In genomic region chr14:94906577-94906976, GRCh38 we compare ENCODE assay signal across 29 cellular contexts.
"Had no signal": no experiment of that assay in that cellular context is flagged by ENCODE, and none has a peak within 500 bp of the region (broad histone marks: within the 10 kb centered on the region; RNA-seq: fewer than 3 reads in every experiment).

No MANE protein-coding gene starts in this region.

- H3K27ac ChIP-seq: brain microvascular endothelial cell, coronary artery, dorsolateral prefrontal cortex, esophagus muscularis mucosa, foreskin keratinocyte, gastrocnemius medialis had no signal

- H3K9me3 Mint-ChIP-seq: activated CD4-positive, alpha-beta memory T cell treated with anti-CD3 and anti-CD28 coated beads for 36 hours; activated CD4-positive, alpha-beta T cell treated with anti-CD3 and anti-CD28 coated beads, Interleukin-2, amount 10 ng/mL, durations not matched to agents 24 days and 14 days; activated T-helper 1 cell treated with anti-CD3 and anti-CD28 coated beads, Interleukin-12 subunit alpha, Interleukin-12 subunit beta, Interleukin-2, Interleukin-4 antibody, amounts not matched to agents 30 ng/mL and 10 ng/mL and 1 ng/mL, durations not matched to agents 14 hours and 24 hours and 36 hours; activated T-helper 2 cell treated with anti-CD3 and anti-CD28 coated beads, Interferon-gamma antibody, Interleukin-2, Interleukin-4, amounts not matched to agents 10 μg/mL and 5 μg/mL and 100 μg/mL, durations not matched to agents 14 hours and 24 hours and 36 hours; central memory CD8-positive, alpha-beta T cell; dendritic cell treated with granulocyte-macrophage colony-stimulating factor and Interleukin-4, amounts not matched to agents 40 ng/mL and 50 ng/mL, for 4 days had no signal

- H3K4me1 Mint-ChIP-seq: activated CD4-positive, alpha-beta T cell treated with anti-CD3 and anti-CD28 coated beads for 36 hours; activated CD4-positive, alpha-beta T cell treated with anti-CD3 and anti-CD28 coated beads, Interleukin-2, amount 10 ng/mL, durations not matched to agents 24 days and 14 days; activated CD8-positive, alpha-beta memory T cell treated with anti-CD3 and anti-CD28 coated beads, Interleukin-2, amount 10 ng/mL, durations not matched to agents 7 days and 5 days; central memory CD8-positive, alpha-beta T cell had no signal

- H3K4me3 ChIP-seq: coronary artery, esophagus muscularis mucosa, gastrocnemius medialis had no signal

- ATAC-seq: activated CD4-positive, alpha-beta T cell treated with anti-CD3 and anti-CD28 coated beads for 36 hours; activated CD8-positive, alpha-beta memory T cell treated with anti-CD3 and anti-CD28 coated beads, Interleukin-2, amount 10 ng/mL, durations not matched to agents 7 days and 5 days; activated CD8-positive, alpha-beta T cell treated with anti-CD3 and anti-CD28 coated beads, Interleukin-2, amount 10 ng/mL, durations not matched to agents 7 days and 5 days; foreskin keratinocyte; gastrocnemius medialis had no signal

- H3K9me3 ChIP-seq: gastrocnemius medialis had no signal

- H3K27me3 Mint-ChIP-seq: activated CD4-positive, alpha-beta T cell treated with anti-CD3 and anti-CD28 coated beads, Interleukin-2, amount 10 ng/mL, durations not matched to agents 24 days and 14 days had no signal

- H3K36me3 ChIP-seq: brain microvascular endothelial cell, esophagus muscularis mucosa, gastrocnemius medialis had no signal

- H3K36me3 Mint-ChIP-seq: activated CD4-positive, alpha-beta memory T cell treated with anti-CD3 and anti-CD28 coated beads for 36 hours; activated CD8-positive, alpha-beta memory T cell treated with anti-CD3 and anti-CD28 coated beads, Interleukin-2, amount 10 ng/mL, durations not matched to agents 7 days and 5 days had no signal

- H3K4me3 Mint-ChIP-seq: activated CD4-positive, alpha-beta memory T cell treated with anti-CD3 and anti-CD28 coated beads for 36 hours; activated CD4-positive, alpha-beta T cell treated with anti-CD3 and anti-CD28 coated beads for 36 hours; activated CD4-positive, alpha-beta T cell treated with anti-CD3 and anti-CD28 coated beads, Interleukin-2, amount 10 ng/mL, durations not matched to agents 24 days and 14 days; activated CD8-positive, alpha-beta memory T cell treated with anti-CD3 and anti-CD28 coated beads, Interleukin-2, amount 10 ng/mL, durations not matched to agents 7 days and 5 days; activated CD8-positive, alpha-beta T cell treated with anti-CD3 and anti-CD28 coated beads, Interleukin-2, amount 10 ng/mL, durations not matched to agents 7 days and 5 days; activated naive CD8-positive, alpha-beta T cell; activated T-helper 1 cell treated with anti-CD3 and anti-CD28 coated beads, Interleukin-12 subunit alpha, Interleukin-12 subunit beta, Interleukin-2, Interleukin-4 antibody, amounts not matched to agents 30 ng/mL and 10 ng/mL and 1 ng/mL, durations not matched to agents 14 hours and 24 hours and 36 hours; central memory CD8-positive, alpha-beta T cell; dendritic cell treated with granulocyte-macrophage colony-stimulating factor and Interleukin-4, amounts not matched to agents 40 ng/mL and 50 ng/mL, for 4 days; endodermal cell had no signal

- H3K27me3 ChIP-seq: brain microvascular endothelial cell, foreskin keratinocyte, gastrocnemius medialis had no signal

- H3K4me1 ChIP-seq: foreskin keratinocyte, gastrocnemius medialis had no signal

- H3K27ac Mint-ChIP-seq: activated CD4-positive, alpha-beta memory T cell treated with anti-CD3 and anti-CD28 coated beads for 36 hours; activated CD4-positive, alpha-beta T cell treated with anti-CD3 and anti-CD28 coated beads for 36 hours; activated CD4-positive, alpha-beta T cell treated with anti-CD3 and anti-CD28 coated beads, Interleukin-2, amount 10 ng/mL, durations not matched to agents 24 days and 14 days; activated CD8-positive, alpha-beta memory T cell treated with anti-CD3 and anti-CD28 coated beads, Interleukin-2, amount 10 ng/mL, durations not matched to agents 7 days and 5 days; activated CD8-positive, alpha-beta T cell treated with anti-CD3 and anti-CD28 coated beads, Interleukin-2, amount 10 ng/mL, durations not matched to agents 7 days and 5 days; activated naive CD8-positive, alpha-beta T cell; activated T-helper 1 cell treated with anti-CD3 and anti-CD28 coated beads, Interleukin-12 subunit alpha, Interleukin-12 subunit beta, Interleukin-2, Interleukin-4 antibody, amounts not matched to agents 30 ng/mL and 10 ng/mL and 1 ng/mL, durations not matched to agents 14 hours and 24 hours and 36 hours; activated T-helper 2 cell treated with anti-CD3 and anti-CD28 coated beads, Interferon-gamma antibody, Interleukin-2, Interleukin-4, amounts not matched to agents 10 μg/mL and 5 μg/mL and 100 μg/mL, durations not matched to agents 14 hours and 24 hours and 36 hours; dendritic cell treated with granulocyte-macrophage colony-stimulating factor and Interleukin-4, amounts not matched to agents 40 ng/mL and 50 ng/mL, for 4 days; endodermal cell had no signal

- DNase-seq: activated CD4-positive, alpha-beta memory T cell treated with anti-CD3 and anti-CD28 coated beads for 36 hours; activated CD4-positive, alpha-beta T cell treated with anti-CD3 and anti-CD28 coated beads for 36 hours; activated CD4-positive, alpha-beta T cell treated with anti-CD3 and anti-CD28 coated beads, Interleukin-2, amount 10 ng/mL, durations not matched to agents 24 days and 14 days; activated CD4-positive, CD25-positive, alpha-beta regulatory T cell; activated CD4-positive, CD25-positive, alpha-beta regulatory T cell treated with anti-CD3 and anti-CD28 coated beads, Interleukin-2, amount 50 U/mL, for 72 hours; activated CD8-positive, alpha-beta memory T cell treated with anti-CD3 and anti-CD28 coated beads, Interleukin-2, amount 10 ng/mL, durations not matched to agents 7 days and 5 days; activated CD8-positive, alpha-beta memory T cell treated with anti-CD3 and anti-CD28 coated beads, Interleukin-2, amount 50 U/mL, for 4 hours; activated CD8-positive, alpha-beta T cell treated with anti-CD3 and anti-CD28 coated beads, Interleukin-2, amount 10 ng/mL, durations not matched to agents 7 days and 5 days; activated gamma-delta T cell treated with Interleukin-2 at 50 U/mL for 16 hours; activated naive CD4-positive, alpha-beta T cell treated with anti-CD3 and anti-CD28 coated beads, Interleukin-2, amount 50 U/mL, for 16 hours; activated naive CD4-positive, alpha-beta T cell treated with Interleukin-2 at 50 U/mL for 16 hours; activated T-cell treated with anti-CD3 and anti-CD28 coated beads, Interleukin-2, amount 50 U/mL, for 1 hour; activated T-cell treated with anti-CD3 and anti-CD28 coated beads, Interleukin-2, amount 50 U/mL, for 48 hours; amniotic stem cell; anterior cingulate cortex; brain microvascular endothelial cell; dorsolateral prefrontal cortex; effector memory CD4-positive, alpha-beta T cell; foreskin keratinocyte; gastrocnemius medialis; T-helper 2 cell had no signal
